Comparison of ENCODE assay signal across 18 cellular contexts in the genomic region with DNA sequence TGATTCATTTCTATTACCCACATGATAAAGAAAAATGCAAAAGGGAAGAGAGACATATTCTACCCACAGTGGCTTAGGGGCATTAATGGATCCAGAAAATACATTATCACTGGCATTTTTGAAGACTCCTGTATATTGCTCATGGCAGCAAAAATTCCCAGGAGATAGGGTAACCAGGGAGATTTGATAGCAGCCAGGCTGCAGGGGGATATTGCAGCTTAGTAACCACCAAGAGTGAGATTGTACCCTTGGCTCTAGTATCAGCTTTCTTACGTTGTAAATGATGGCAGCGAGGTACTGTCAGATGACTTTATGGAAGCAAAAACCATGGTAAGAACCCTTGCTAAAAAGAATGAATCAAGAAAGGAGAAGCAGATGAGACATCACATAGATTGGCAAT.
"Had no signal": no experiment of that assay in that cellular context is flagged by ENCODE, and none has a peak within 500 bp of the region (broad histone marks: within the 10 kb centered on the region; RNA-seq: fewer than 3 reads in every experiment).

No MANE protein-coding gene starts in this region.

- H3K9me3 ChIP-seq: colonic mucosa, esophagus muscularis mucosa, left lung, lower lobe of right lung, mucosa of descending colon had no signal

- DNase-seq: colonic mucosa; cortex of kidney; effector CD8-positive, alpha-beta T cell; effector memory CD8-positive, alpha-beta T cell; foreskin keratinocyte; heart left ventricle; hypothalamus; immature natural killer cell; left cardiac atrium; left lung; left ventricle myocardium superior; lower lobe of right lung; mesenchymal stem cell; mucosa of descending colon; naive B cell had no signal

- H3K36me3 ChIP-seq: colonic mucosa, esophagus muscularis mucosa, gastroesophageal sphincter, heart left ventricle, left lung, lower lobe of right lung had no signal

- H2AFZ ChIP-seq: hepatocyte had no signal

- H3K4me1 ChIP-seq: colonic mucosa, esophagus muscularis mucosa, foreskin keratinocyte, gastroesophageal sphincter, heart left ventricle, left lung, lower lobe of right lung had no signal

- H3K4me3 ChIP-seq: colonic mucosa, esophagus muscularis mucosa, gastroesophageal sphincter, heart left ventricle, hepatocyte, left lung, lower lobe of right lung, mucosa of descending colon had no signal

- H3K27ac ChIP-seq: colonic mucosa, esophagus muscularis mucosa, foreskin keratinocyte, gastroesophageal sphincter, heart left ventricle, hepatocyte, left lung, lower lobe of right lung had no signal

- H3K27me3 ChIP-seq: colonic mucosa, esophagus muscularis mucosa, foreskin keratinocyte, gastroesophageal sphincter, heart left ventricle, hepatocyte, left lung had no signal

- ATAC-seq: effector memory CD8-positive, alpha-beta T cell; foreskin keratinocyte; gastroesophageal sphincter; heart left ventricle; left cardiac atrium; left lung; left ventricle myocardium superior; lower lobe of right lung; mucosa of descending colon had no signal

- H3K4me2 ChIP-seq: hepatocyte had no signal

- H3K79me2 ChIP-seq: hepatocyte had no signal
